Comparison of ENCODE assay signal across 26 cellular contexts in genomic region chr2:121028577-121028976, GRCh38.
DNase-seq lines count a peak whose midpoint lies in the region; ATAC-seq, FAIRE-seq and TF ChIP-seq lines count a peak whose summit lies in the region.
"Had no signal": no experiment of that assay in that cellular context is flagged by ENCODE, and none has a peak within 500 bp of the region (broad histone marks: within the 10 kb centered on the region; RNA-seq: fewer than 3 reads in every experiment).

No MANE protein-coding gene starts in this region.

- intact Hi-C loops in esophagus muscularis mucosa (cut with DNase I), result no loop called here

- ATAC-seq in activated CD8-positive, alpha-beta memory T cell treated with anti-CD3 and anti-CD28 coated beads, Interleukin-2, amount 10 ng/mL, durations not matched to agents 7 days and 5 days, result no peak
- ATAC-seq: A549, GM12878, GM23338, HCT116 had no signal

- H3K4me1 ChIP-seq in esophagus muscularis mucosa, result no peaks in the 10 kb centered on the region
- H3K4me1 ChIP-seq: A549, BE2C had no signal

- WGBS in esophagus muscularis mucosa, result 71% methylated on average over 1 of the region's 1 CpG

- no peaks in the 10 kb centered on the region for H3K36me3 ChIP-seq in esophagus muscularis mucosa
- H3K36me3 ChIP-seq: BE2C; BLaER1 treated with 17β-estradiol and CSF1 and Interleukin-3, amounts not matched to agents 10 nM and 100 nM had no signal

- no peak overlapping the region for H3K4me3 ChIP-seq in esophagus muscularis mucosa
- H3K4me3 ChIP-seq: A549; BLaER1 treated with 17β-estradiol and CSF1 and Interleukin-3, amounts not matched to agents 10 nM and 100 nM; GM12878; GM23338 had no signal

- H3K27ac Mint-ChIP-seq in activated CD8-positive, alpha-beta memory T cell treated with anti-CD3 and anti-CD28 coated beads, Interleukin-2, amount 10 ng/mL, durations not matched to agents 7 days and 5 days, result no peak overlapping the region
- H3K27ac Mint-ChIP-seq: CD14-positive monocyte; CD4-positive, alpha-beta T cell; CD8-positive, alpha-beta memory T cell; GM23338; H9; HFFc6 had no signal

- no peak for TF ChIP-seq CTCF in esophagus muscularis mucosa (IDR thresholded peaks at IDR 0.05)

- no peak overlapping the region for H3K4me3 Mint-ChIP-seq in activated CD8-positive, alpha-beta memory T cell treated with anti-CD3 and anti-CD28 coated beads, Interleukin-2, amount 10 ng/mL, durations not matched to agents 7 days and 5 days
- H3K4me3 Mint-ChIP-seq: CD14-positive monocyte; CD4-positive, alpha-beta T cell; CD8-positive, alpha-beta memory T cell; GM23338; H9; HFFc6 had no signal

- TF ChIP-seq POLR2A in esophagus muscularis mucosa (IDR thresholded peaks at IDR 0.05; ENCODE audit: low read depth), result no peak

- H3K9me3 ChIP-seq in esophagus muscularis mucosa, result no peaks in the 10 kb centered on the region
- H3K9me3 ChIP-seq: A549; BE2C; BLaER1 treated with 17β-estradiol and CSF1 and Interleukin-3, amounts not matched to agents 10 nM and 100 nM had no signal

- peaks cover 2% of the 10 kb centered on the region for H3K27me3 Mint-ChIP-seq in activated CD8-positive, alpha-beta memory T cell treated with anti-CD3 and anti-CD28 coated beads, Interleukin-2, amount 10 ng/mL, durations not matched to agents 7 days and 5 days

- H3K4me1 Mint-ChIP-seq in activated CD8-positive, alpha-beta memory T cell treated with anti-CD3 and anti-CD28 coated beads, Interleukin-2, amount 10 ng/mL, durations not matched to agents 7 days and 5 days, result no peaks in the 10 kb centered on the region
- H3K4me1 Mint-ChIP-seq: CD14-positive monocyte; CD8-positive, alpha-beta memory T cell; GM23338; H9 had no signal

- peak; percentile 9 for DNase-seq in activated CD8-positive, alpha-beta memory T cell treated with anti-CD3 and anti-CD28 coated beads, Interleukin-2, amount 10 ng/mL, durations not matched to agents 7 days and 5 days
- DNase-seq in activated CD8-positive, alpha-beta memory T cell treated with anti-CD3 and anti-CD28 coated beads for 24 hours, result no peak
- DNase-seq in esophagus muscularis mucosa (ENCODE audit: extremely low spot score) (peak; percentile 57), urothelium cell line (ENCODE audit: low spot score) (no peak), cerebellar cortex (ENCODE audit: low spot score) (no peak), LoVo (ENCODE audit: low spot score) (no peak)
- DNase-seq: 8988T; ACHN; AML-193; BE2C; CD4-positive, alpha-beta T cell; CD8-positive, alpha-beta memory T cell; DMS 273 treated with DMSO at 0.1 percent for 48 hours; DMS79; EL; GDM1; H9; HFFc6 had no signal

- H3K9me3 Mint-ChIP-seq in activated CD8-positive, alpha-beta memory T cell treated with anti-CD3 and anti-CD28 coated beads, Interleukin-2, amount 10 ng/mL, durations not matched to agents 7 days and 5 days (ENCODE audit: low read depth), result peaks cover 3% of the 10 kb centered on the region

- no peak for TF ChIP-seq EP300 in esophagus muscularis mucosa (IDR thresholded peaks at IDR 0.05)

- peak; percentile 63 for FAIRE-seq in urothelium cell line (lab: Jason Lieb, UNC)
- FAIRE-seq: A549, D721Med, GM12878, GM19239 had no signal

- H3K27me3 ChIP-seq in esophagus muscularis mucosa, result no peaks in the 10 kb centered on the region
- H3K27me3 ChIP-seq: BE2C; BLaER1 treated with 17β-estradiol and CSF1 and Interleukin-3, amounts not matched to agents 10 nM and 100 nM had no signal

- CTCF ChIA-PET in activated CD8-positive, alpha-beta memory T cell treated with anti-CD3 and anti-CD28 coated beads, Interleukin-2, amount 10 ng/mL, durations not matched to agents 7 days and 5 days (lab: Charles Lee), result no interaction called here

- H3K36me3 Mint-ChIP-seq in activated CD8-positive, alpha-beta memory T cell treated with anti-CD3 and anti-CD28 coated beads, Interleukin-2, amount 10 ng/mL, durations not matched to agents 7 days and 5 days, result no peaks in the 10 kb centered on the region
- H3K36me3 Mint-ChIP-seq: CD14-positive monocyte had no signal

- H3K27ac ChIP-seq in esophagus muscularis mucosa (replicated peaks in 1 of 4), result no peak overlapping the region
- H3K27ac ChIP-seq: A549; BLaER1 treated with 17β-estradiol and CSF1 and Interleukin-3, amounts not matched to agents 10 nM and 100 nM had no signal

Comparison
In these comparisons a context has a peak if more than half of its experiments do, and no peak if none do; other contexts are left out.
1. DNase-seq: peak in activated CD8-positive, alpha-beta memory T cell treated with anti-CD3 and anti-CD28 coated beads, Interleukin-2, amount 10 ng/mL, durations not matched to agents 7 days and 5 days (single experiment) and esophagus muscularis mucosa (single experiment); none in activated CD8-positive, alpha-beta memory T cell treated with anti-CD3 and anti-CD28 coated beads for 24 hours (single experiment), urothelium cell line (single experiment), cerebellar cortex (single experiment) and LoVo (single experiment).